In genomic region chr2:29528371-29528770, GRCh38 we compare ENCODE assay signal across 14 cellular contexts.
"Had no signal": no experiment of that assay in that cellular context is flagged by ENCODE, and none has a peak within 500 bp of the region (broad histone marks: within the 10 kb centered on the region; RNA-seq: fewer than 3 reads in every experiment).

No MANE protein-coding gene starts in this region.

- H3K4me3 ChIP-seq: cardiac muscle cell, ovary, prostate gland, skin epidermis, stomach, suprapubic skin, tibial nerve had no signal

- ATAC-seq: naive thymus-derived CD8-positive, alpha-beta T cell; stimulated activated memory B cell treated with anti-CD40 and anti-IgM and Interleukin-4, amounts not matched to agents 10 μg/mL and 1 μg/mL and 100 μg/mL, for 72 hours; WTC11 had no signal

- H3K4me1 ChIP-seq: prostate gland, suprapubic skin had no signal

- DNase-seq: activated naive CD8-positive, alpha-beta T cell treated with anti-CD3 and anti-CD28 coated beads, Interleukin-2, amount 10 ng/mL, durations not matched to agents 7 days and 5 days; activated T-cell treated with anti-CD3 and anti-CD28 coated beads, Interleukin-2, amount 50 U/mL, for 4 hours; cortex of kidney; effector CD4-positive, alpha-beta T cell; naive thymus-derived CD8-positive, alpha-beta T cell had no signal

- H3K36me3 ChIP-seq: cardiac muscle cell, ovary, prostate gland, stomach, suprapubic skin, tibial nerve had no signal

- H3K27ac ChIP-seq: cardiac muscle cell, ovary, prostate gland, skin epidermis, stomach, suprapubic skin, tibial nerve had no signal

- H3K9me3 ChIP-seq: ovary, prostate gland, stomach, suprapubic skin, tibial nerve had no signal

- H3K27me3 ChIP-seq: cardiac muscle cell, ovary, stomach, suprapubic skin, tibial nerve had no signal
